ENCODE assay signal across 1 cellular context in the genomic region with DNA sequence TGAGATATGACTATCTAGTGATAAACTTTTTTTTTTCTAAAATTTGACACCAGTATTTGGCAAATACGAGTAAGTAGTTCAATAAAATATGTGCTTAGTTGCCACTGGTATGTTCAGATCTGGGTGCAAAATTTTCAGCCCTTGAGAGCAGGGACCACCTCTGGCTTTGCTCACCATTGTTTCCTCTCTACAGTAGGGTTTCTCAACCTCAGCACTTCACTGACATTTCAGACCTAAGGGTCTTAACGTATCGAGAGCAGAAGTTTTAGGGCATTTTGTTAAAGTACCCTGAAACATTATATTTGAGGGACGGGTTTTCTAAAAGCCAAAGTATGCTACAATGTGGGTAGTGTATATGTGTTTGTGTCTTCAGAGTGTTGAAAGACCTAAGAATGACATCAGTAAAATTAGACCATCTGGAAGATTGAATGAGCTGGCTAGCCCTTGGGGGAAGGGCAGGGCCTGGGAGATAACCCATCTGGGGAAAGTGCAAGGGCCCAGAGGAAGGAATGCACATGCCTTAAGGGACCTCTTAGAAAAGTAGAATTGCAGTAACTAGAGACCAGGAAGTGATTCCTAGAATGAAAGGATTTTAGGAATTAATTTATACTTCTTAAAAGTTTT.
TF ChIP-seq lines count a peak whose summit lies in the region.

No MANE protein-coding gene starts in this region.

TF ChIP-seq in HepG2, 621 proteins besides CTCF, POLR2A, EP300 and RAD21:
- no peak for TF ChIP-seq ZNF75D (CRISPR knock-in tag; IDR thresholded peaks at IDR 0.05; ENCODE audit: borderline replicate concordance)
- TF ChIP-seq ZNF281 (CRISPR knock-in tag; IDR thresholded peaks at IDR 0.05; ENCODE audit: borderline replicate concordance), result peak; percentile 38; the same call in 1 of the 2 replicates
TF ChIP-seq in HepG2: peak in this region for 1.
